8 cellular contexts compared by ENCODE assay signal in the genomic region with DNA sequence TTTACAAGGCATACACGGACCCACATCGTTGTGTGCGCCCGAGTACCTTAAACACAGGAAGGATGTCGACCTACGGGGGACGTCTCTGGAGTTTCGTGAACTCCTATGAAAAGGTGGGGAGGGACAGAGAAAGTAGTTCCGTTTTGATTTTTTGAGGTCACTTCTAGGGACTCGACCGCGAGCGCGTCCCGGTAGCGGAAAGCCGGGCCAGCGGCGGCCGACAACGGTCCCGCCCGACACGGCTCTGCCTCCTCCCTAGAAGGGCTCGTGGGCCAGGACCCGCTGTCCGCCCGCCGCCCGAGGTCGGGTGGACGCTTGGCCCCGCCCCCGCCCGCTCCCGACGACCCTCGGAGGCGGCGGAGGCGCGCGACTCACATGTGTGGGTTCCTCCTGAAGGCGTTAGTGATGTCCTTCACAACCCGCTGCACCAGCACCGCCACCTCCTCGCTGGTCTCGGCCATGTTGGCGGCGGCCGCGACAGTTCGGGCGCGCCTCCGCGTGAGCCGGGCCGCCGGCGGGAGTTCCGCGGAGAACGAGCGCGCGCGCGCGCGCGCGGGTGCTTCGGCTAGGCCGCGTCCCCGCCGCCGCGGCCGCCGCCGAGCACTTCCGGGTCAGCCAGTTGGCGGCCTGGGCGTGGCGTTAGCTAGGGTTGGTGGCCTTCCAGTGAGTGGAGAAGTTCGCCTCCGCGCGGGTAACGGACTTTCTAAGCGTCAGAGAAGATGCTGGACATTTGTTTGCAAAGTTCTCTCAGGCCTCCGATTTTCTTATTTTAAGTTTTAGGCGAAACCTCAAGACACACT. TPM values are rescaled to one million over a fixed set of nuclear protein-coding genes. Genes with fewer than 3 reads are reported as not detected.
DNase-seq lines count a peak whose midpoint lies in the region; ATAC-seq and TF ChIP-seq lines count a peak whose summit lies in the region.

A gene with protein sequence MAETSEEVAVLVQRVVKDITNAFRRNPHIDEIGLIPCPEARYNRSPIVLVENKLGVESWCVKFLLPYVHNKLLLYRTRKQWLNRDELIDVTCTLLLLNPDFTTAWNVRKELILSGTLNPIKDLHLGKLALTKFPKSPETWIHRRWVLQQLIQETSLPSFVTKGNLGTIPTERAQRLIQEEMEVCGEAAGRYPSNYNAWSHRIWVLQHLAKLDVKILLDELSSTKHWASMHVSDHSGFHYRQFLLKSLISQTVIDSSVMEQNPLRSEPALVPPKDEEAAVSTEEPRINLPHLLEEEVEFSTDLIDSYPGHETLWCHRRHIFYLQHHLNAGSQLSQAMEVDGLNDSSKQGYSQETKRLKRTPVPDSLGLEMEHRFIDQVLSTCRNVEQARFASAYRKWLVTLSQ (minus strand): TSS at position 534 of the 800 bp plus-strand sequence. CDS start 73 bp downstream, at position 461.

- WGBS in iPS DF 6.9 (ENCODE audit: insufficient coverage, insufficient read length): no CpG with 5 or more reads among the region's 95 CpGs

- intact Hi-C loops in gastrocnemius medialis (cut with DNase I; ENCODE audit: low total_unique reads): loop anchor here (1.0 to 10.0 kb wide), 5 partner anchors 86 to 845 kb away; a partner anchor contains a TSS

- peaks cover 9% of the 10 kb centered on the region for H3K36me3 Mint-ChIP-seq in brain

- TF ChIP-seq CTCF in brain (conservative IDR thresholded peaks at IDR 0.05) (no peak), gastrocnemius medialis (IDR thresholded peaks at IDR 0.05 in 4 of 5, conservative IDR thresholded peaks at IDR 0.05 in 1 of 5) (peak in 1 of 5 experiments; percentile 31)

- DNase-seq in 8988T (peak; percentile 61), NCI-H2107 treated with DMSO at 0.1 percent for 48 hours (lab: John Stamatoyannopoulos, UW; ENCODE audit: unreplicated experiment) (peak; percentile 69), UCSD-AML1 (lab: John Stamatoyannopoulos, UW; ENCODE audit: unreplicated experiment) (peak; percentile 94), iPS DF 6.9 (ENCODE audit: low read depth, low spot score) (peak; percentile 50), gastrocnemius medialis (peak; percentile 78 to 86)

- H3K36me3 ChIP-seq in iPS DF 6.9 (ENCODE audit: control insufficient read depth, insufficient read depth, low read length) (no peaks in the 10 kb centered on the region), gastrocnemius medialis (no peaks in the 10 kb centered on the region)

- ATAC-seq in GM18858 (IDR thresholded peaks at IDR 0.05; ENCODE audit: unreplicated experiment) (peak; percentile 85), HG03066 (IDR thresholded peaks at IDR 0.05; ENCODE audit: low read depth, unreplicated experiment) (peak; percentile 86), gastrocnemius medialis (peak; percentile 92 to 94)

- peaks cover 0 to 2% (median 0%) of the 10 kb centered on the region in 5 experiments for H3K9me3 Mint-ChIP-seq in brain

- H3K4me1 ChIP-seq in iPS DF 6.9 (ENCODE audit: control insufficient read depth, insufficient read depth, low read length) (no peaks in the 10 kb centered on the region; the same call in 1 of the 2 replicates), gastrocnemius medialis (peaks cover 30 to 39% of the 10 kb centered on the region in 2 donors)

- no peaks in the 10 kb centered on the region for H3K27me3 ChIP-seq in iPS DF 6.9 (ENCODE audit: control insufficient read depth, insufficient read depth, low read length)
- H3K27me3 ChIP-seq in gastrocnemius medialis: no peaks in the 10 kb centered on the region

- in situ Hi-C loops in gastrocnemius medialis (cut with MboI; ENCODE audit: low sequenced_read_pairs in 4 of 4): loop anchor here in 1 of 4 donors (25.0 kb wide), 1 partner anchor 503 kb away; a partner anchor contains a TSS

- H3K4me1 Mint-ChIP-seq in brain: peaks cover 50% of the 10 kb centered on the region

- H3K27ac Mint-ChIP-seq in brain: peak within 1 kb of the TSS; percentile 95 to 99 (median 98)

- H3K27ac ChIP-seq in iPS DF 6.9 (ENCODE audit: low read length) (no peak within 1 kb of the TSS), gastrocnemius medialis (peak within 1 kb of the TSS; percentile 92 to 98 (median 94))

- H3K4me3 ChIP-seq in iPS DF 6.9 (ENCODE audit: low read length) (peak within 1 kb of the TSS; percentile 98), gastrocnemius medialis (peak within 1 kb of the TSS; percentile 75 to 87 (median 77))

- H3K4me3 Mint-ChIP-seq in brain: peak within 1 kb of the TSS; percentile 92 to 97 (median 95)

- peak; percentile 74 to 79 for TF ChIP-seq POLR2A in gastrocnemius medialis (IDR thresholded peaks at IDR 0.05)

- H3K9me3 ChIP-seq in iPS DF 6.9 (ENCODE audit: control insufficient read depth, insufficient read depth, low read length) (no peaks in the 10 kb centered on the region), gastrocnemius medialis (no peaks in the 10 kb centered on the region)

- H3K27me3 Mint-ChIP-seq in brain: peaks cover 11% of the 10 kb centered on the region

RNA-seq across cellular contexts. Expression of the gene that starts here (rescaled TPM):
- polyA plus RNA-seq in brain (ENCODE audit: insufficient read depth, low read depth, low replicate concordance): 8.9 TPM
- total RNA-seq in gastrocnemius medialis: 10 to 100 TPM; 26.5 to 52.4 (median 40.6) TPM
